10 cellular contexts compared by ENCODE assay signal in genomic region chr6:85403331-85404015, GRCh38. TPM values are rescaled to one million over a fixed set of nuclear protein-coding genes. Genes with fewer than 3 reads are reported as not detected.
DNase-seq lines count a peak whose midpoint lies in the region; ATAC-seq, FAIRE-seq and TF ChIP-seq lines count a peak whose summit lies in the region.
"Had no signal": no experiment of that assay in that cellular context is flagged by ENCODE, and none has a peak within 500 bp of the region (broad histone marks: within the 10 kb centered on the region; RNA-seq: fewer than 3 reads in every experiment).

No MANE protein-coding gene starts in this region.

- 90 to 95% methylated on average over 2 of the region's 2 CpGs for WGBS in pancreas, 2 donors

- H3K4me3 ChIP-seq in NT2/D1 (ENCODE audit: insufficient read length, low read depth) (no peak overlapping the region), pancreas (no peak overlapping the region)

- no peak for TF ChIP-seq POLR2A in GM18505 (IDR thresholded peaks at IDR 0.05; ENCODE audit: borderline replicate concordance, extremely low read depth, insufficient read depth, insufficient read length)

- no peak for TF ChIP-seq CTCF in pancreas (IDR thresholded peaks at IDR 0.05)

- no peak for FAIRE-seq in pancreas (lab: Jason Lieb, UNC)

- H3K27ac ChIP-seq in pancreas = peak overlapping the region; percentile 7 to 73 (median 52)
- H3K27ac ChIP-seq: parathyroid adenoma had no signal

- H3K9me3 ChIP-seq in NT2/D1 (ENCODE audit: insufficient read depth, low read length) (no peaks in the 10 kb centered on the region), pancreas (no peaks in the 10 kb centered on the region)

- DNase-seq in ELR (ENCODE audit: low read depth) (peak; percentile 96), NT2/D1 (ENCODE audit: low read depth, low spot score) (peak; percentile 18), epidermal melanocyte (ENCODE audit: insufficient read length, low spot score) (peak; percentile 52), pancreas (no peak)
- DNase-seq in activated T-helper 2 cell treated with anti-CD3 and anti-CD28 coated beads, Interferon-gamma antibody, Interleukin-2, Interleukin-4, amounts not matched to agents 10 μg/mL and 5 μg/mL and 100 μg/mL, durations not matched to agents 14 hours and 24 hours and 36 hours (ENCODE audit: low spot score) = no peak
- DNase-seq: NCI-H1436 treated with DMSO at 0.1 percent for 48 hours had no signal

- intact Hi-C loops in pancreas (cut with DNase I) = no loop called here
- intact Hi-C loops in activated T-helper 2 cell treated with anti-CD3 and anti-CD28 coated beads, Interferon-gamma antibody, Interleukin-2, Interleukin-4, amounts not matched to agents 10 μg/mL and 5 μg/mL and 100 μg/mL, durations not matched to agents 14 hours and 24 hours and 36 hours (cut with micrococcal nuclease) = loop anchor here (2.0 kb wide), 1 partner anchor 13 kb away; no protein-coding TSS in a partner anchor

- peaks cover 58% of the 10 kb centered on the region for H3K4me1 Mint-ChIP-seq in activated T-helper 2 cell treated with anti-CD3 and anti-CD28 coated beads, Interferon-gamma antibody, Interleukin-2, Interleukin-4, amounts not matched to agents 10 μg/mL and 5 μg/mL and 100 μg/mL, durations not matched to agents 14 hours and 24 hours and 36 hours (ENCODE audit: low read depth)

- no peak overlapping the region for H3K9ac ChIP-seq in NT2/D1 (ENCODE audit: insufficient read length, low read depth)
- H3K9ac ChIP-seq: parathyroid adenoma had no signal

- H3K27ac Mint-ChIP-seq in activated T-helper 2 cell treated with anti-CD3 and anti-CD28 coated beads, Interferon-gamma antibody, Interleukin-2, Interleukin-4, amounts not matched to agents 10 μg/mL and 5 μg/mL and 100 μg/mL, durations not matched to agents 14 hours and 24 hours and 36 hours = no peak overlapping the region

- no peaks in the 10 kb centered on the region for H3K36me3 Mint-ChIP-seq in activated T-helper 2 cell treated with anti-CD3 and anti-CD28 coated beads, Interferon-gamma antibody, Interleukin-2, Interleukin-4, amounts not matched to agents 10 μg/mL and 5 μg/mL and 100 μg/mL, durations not matched to agents 14 hours and 24 hours and 36 hours (ENCODE audit: low read depth)

- H3K27me3 ChIP-seq in NT2/D1 (ENCODE audit: insufficient read depth, insufficient read length) (no peaks in the 10 kb centered on the region), pancreas (no peaks in the 10 kb centered on the region)

- H3K36me3 ChIP-seq in NT2/D1 (ENCODE audit: insufficient read depth, insufficient read length, low read length) (no peaks in the 10 kb centered on the region), pancreas (no peaks in the 10 kb centered on the region)

- peaks cover 2% of the 10 kb centered on the region for H3K4me1 ChIP-seq in NT2/D1 (ENCODE audit: insufficient read depth, insufficient read length)
- peaks cover 23 to 33% (median 28%) of the 10 kb centered on the region in 3 donors for H3K4me1 ChIP-seq in pancreas
- H3K4me1 ChIP-seq: parathyroid adenoma had no signal

- no peaks in the 10 kb centered on the region for H3K27me3 Mint-ChIP-seq in activated T-helper 2 cell treated with anti-CD3 and anti-CD28 coated beads, Interferon-gamma antibody, Interleukin-2, Interleukin-4, amounts not matched to agents 10 μg/mL and 5 μg/mL and 100 μg/mL, durations not matched to agents 14 hours and 24 hours and 36 hours (ENCODE audit: low read depth)

- no peak for ATAC-seq in pancreas
- no peak for ATAC-seq in GM21825 (IDR thresholded peaks at IDR 0.05; ENCODE audit: unreplicated experiment)
- no peak for ATAC-seq in GM19452 (IDR thresholded peaks at IDR 0.05; ENCODE audit: unreplicated experiment)
- no peak for ATAC-seq in GM18505 (IDR thresholded peaks at IDR 0.05; ENCODE audit: unreplicated experiment)

- no peak overlapping the region for H3K4me3 Mint-ChIP-seq in activated T-helper 2 cell treated with anti-CD3 and anti-CD28 coated beads, Interferon-gamma antibody, Interleukin-2, Interleukin-4, amounts not matched to agents 10 μg/mL and 5 μg/mL and 100 μg/mL, durations not matched to agents 14 hours and 24 hours and 36 hours (ENCODE audit: low read depth)

- no peaks in the 10 kb centered on the region for H3K9me3 Mint-ChIP-seq in activated T-helper 2 cell treated with anti-CD3 and anti-CD28 coated beads, Interferon-gamma antibody, Interleukin-2, Interleukin-4, amounts not matched to agents 10 μg/mL and 5 μg/mL and 100 μg/mL, durations not matched to agents 14 hours and 24 hours and 36 hours

RNA-seq across cellular contexts. Expression of gene NT5E, which starts 46.4 kb away (rescaled TPM):
- total RNA-seq in pancreas = 1 to 10 TPM in 5 of 6 donors, under 1 TPM in 1; 0.79 to 3.6 (median 2.2) TPM
- polyA plus RNA-seq in pancreas = 1 to 10 TPM in 1 of 2 donors, under 1 TPM in 1; 0.49 to 2.7 TPM
- total RNA-seq in activated T-helper 2 cell treated with anti-CD3 and anti-CD28 coated beads, Interferon-gamma antibody, Interleukin-2, Interleukin-4, amounts not matched to agents 10 μg/mL and 5 μg/mL and 100 μg/mL, durations not matched to agents 14 hours and 24 hours and 36 hours = 15.4 and 16.4 TPM in 2 replicates

Comparison
In these comparisons a context has a peak if more than half of its experiments do, and no peak if none do; other contexts are left out.
1. DNase-seq: peak in ELR (single experiment), NT2/D1 (single experiment) and epidermal melanocyte (single experiment); none in pancreas (0 of 6) and activated T-helper 2 cell treated with anti-CD3 and anti-CD28 coated beads, Interferon-gamma antibody, Interleukin-2, Interleukin-4, amounts not matched to agents 10 μg/mL and 5 μg/mL and 100 μg/mL, durations not matched to agents 14 hours and 24 hours and 36 hours (single experiment).